In the genomic region with DNA sequence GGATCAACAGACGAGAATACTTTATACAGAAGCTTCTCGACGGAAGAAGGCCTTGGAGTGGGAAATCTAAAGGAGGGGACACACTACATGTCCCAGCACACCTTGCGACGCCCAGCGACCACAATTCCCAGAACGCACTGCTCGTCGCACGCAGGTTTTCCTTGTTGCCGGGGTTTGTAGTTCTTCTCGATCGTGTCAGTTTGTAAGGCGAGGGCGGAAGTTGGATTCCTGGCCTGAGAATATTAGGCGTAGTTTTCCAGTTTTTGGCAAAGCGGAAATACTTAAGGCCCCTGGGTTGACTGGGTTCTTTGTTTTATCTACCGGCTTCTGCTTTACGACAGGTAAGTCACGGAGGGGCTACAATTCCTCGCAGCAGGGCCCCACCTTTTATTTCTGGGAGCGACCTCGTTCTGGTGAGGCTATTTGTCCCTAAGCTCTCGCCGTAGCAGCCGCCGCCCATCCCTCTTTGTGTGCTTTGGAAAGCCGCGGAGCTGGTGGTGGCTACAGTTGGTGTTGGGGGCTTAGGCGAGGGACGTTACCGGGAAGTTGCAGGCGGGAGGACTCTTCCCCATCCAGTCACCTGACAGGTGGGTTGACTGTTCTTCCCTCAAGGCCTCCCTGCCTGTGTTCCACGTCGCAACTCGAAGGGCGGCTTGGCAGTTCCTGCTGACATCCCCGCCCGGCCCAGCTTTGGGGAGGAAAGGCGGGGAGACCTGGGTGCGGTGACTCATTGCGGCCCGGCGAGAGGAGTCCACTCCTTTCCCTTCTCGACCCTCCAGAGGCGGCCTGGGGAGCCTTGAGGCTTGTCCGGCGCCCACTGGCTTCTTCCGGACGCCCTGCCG, we compare ENCODE assay signal across 8 cellular contexts. TPM values are rescaled to one million over a fixed set of nuclear protein-coding genes. Genes with fewer than 3 reads are reported as not detected.
DNase-seq lines count a peak whose midpoint lies in the region; ATAC-seq, FAIRE-seq and TF ChIP-seq lines count a peak whose summit lies in the region.

DYNC1I2 (plus strand) TSS at position 183 of the 842 bp plus-strand sequence. CDS start 2,687 bp downstream, outside the sequence.

- intact Hi-C loops in Calu3 (cut with micrococcal nuclease; ENCODE audit: unreplicated experiment), result no loop called here

- H3K27me3 ChIP-seq in HUES48 (ENCODE audit: control insufficient read depth, insufficient read depth, low read length), result no peaks in the 10 kb centered on the region
- H3K27me3 ChIP-seq in OCI-LY1 (ENCODE audit: insufficient read depth, low read length), result no peaks in the 10 kb centered on the region

- H3F3A ChIP-seq in OCI-LY1 (ENCODE audit: insufficient read depth, low read length), result no peaks in the 10 kb centered on the region

- TSS peak; percentile 59 for BruUV-seq in Calu3 (replicated peaks; lab: Mats Ljungman, UMichigan)

- H3K27ac Mint-ChIP-seq in Calu3 (ENCODE audit: unreplicated experiment), result peak within 1 kb of the TSS; percentile 92

- no peaks in the 10 kb centered on the region for H3K9me3 Mint-ChIP-seq in Calu3 (ENCODE audit: low read depth, unreplicated experiment)

- no peak for TF ChIP-seq CTCF in Calu3 (IDR thresholded peaks at IDR 0.05; ENCODE audit: unreplicated experiment)
- no peak for TF ChIP-seq CTCF in OCI-LY1 (IDR thresholded peaks at IDR 0.05; ENCODE audit: low read length)

- H3K27me3 Mint-ChIP-seq in Calu3 (ENCODE audit: unreplicated experiment), result peaks cover 12% of the 10 kb centered on the region

- peak; percentile 90 for ATAC-seq in GM21381 (IDR thresholded peaks at IDR 0.05; ENCODE audit: unreplicated experiment)

- WGBS in mesodermal cell (ENCODE audit: insufficient coverage in 2 of 2), 2 experiments, result 0% methylated on average over 18 to 45 of the region's 51 CpGs

- peaks cover 16% of the 10 kb centered on the region for H3K79me2 ChIP-seq in OCI-LY1 (ENCODE audit: insufficient read depth, low read length)

- H3K4me3 ChIP-seq in HUES48 (ENCODE audit: low read depth, low read length), result peak within 1 kb of the TSS; percentile 95
- peak within 1 kb of the TSS; percentile 85 for H3K4me3 ChIP-seq in OCI-LY1 (ENCODE audit: low read depth, low read length, poor library complexity, severe bottlenecking)
- H3K4me3 ChIP-seq in mesodermal cell (ENCODE audit: extremely low read depth, insufficient read depth, low read length, poor library complexity, severe bottlenecking), result peak within 1 kb of the TSS; percentile 93

- H3K36me3 ChIP-seq in HUES48 (ENCODE audit: control insufficient read depth, insufficient read depth, low read length) (peaks cover 22% of the 10 kb centered on the region), OCI-LY1 (ENCODE audit: insufficient read depth, low read length) (peaks cover 22% of the 10 kb centered on the region), mesodermal cell (ENCODE audit: control insufficient read depth, insufficient read depth, low read length) (peaks cover 19% of the 10 kb centered on the region)

- peak within 1 kb of the TSS; percentile 94 for H3K4me2 ChIP-seq in OCI-LY1 (ENCODE audit: low read length)

- H3K9ac ChIP-seq in HUES48 (ENCODE audit: low read depth, low read length), result peak within 1 kb of the TSS; percentile 79
- peak within 1 kb of the TSS; percentile 77 for H3K9ac ChIP-seq in OCI-LY1 (ENCODE audit: low read length)

- peak; percentile 87 for FAIRE-seq in endometrium (lab: Jason Lieb, UNC)

- H3K9me3 ChIP-seq in HUES48 (ENCODE audit: control insufficient read depth, insufficient read depth, low read length) (no peaks in the 10 kb centered on the region), OCI-LY1 (ENCODE audit: low read length) (peaks cover 4% of the 10 kb centered on the region), mesodermal cell (ENCODE audit: control insufficient read depth, low read length) (no peaks in the 10 kb centered on the region)

- CTCF ChIA-PET in Calu3 (lab: Charles Lee), result interaction anchor here (0.7 to 1.3 kb wide), 4 partner anchors 9 to 758 kb away, joined by 3 to 6 read pairs (median 3); no protein-coding TSS in a partner anchor

- H3K4me1 ChIP-seq in HUES48 (ENCODE audit: control insufficient read depth, insufficient read depth, low read length) (peaks cover 9% of the 10 kb centered on the region; the same call in 1 of the 2 replicates), OCI-LY1 (ENCODE audit: insufficient read depth, low read length, severe bottlenecking) (peaks cover 12% of the 10 kb centered on the region), mesodermal cell (ENCODE audit: control insufficient read depth, insufficient read depth, low read length, poor library complexity, severe bottlenecking) (no peaks in the 10 kb centered on the region)

- H2AFZ ChIP-seq in OCI-LY1 (ENCODE audit: low read length), result peak within 1 kb of the TSS; percentile 76

- peak within 1 kb of the TSS; percentile 86 for H3K27ac ChIP-seq in HUES48 (ENCODE audit: low read depth, low read length)
- peak within 1 kb of the TSS; percentile 6 for H3K27ac ChIP-seq in OCI-LY1 (ENCODE audit: low read depth, low read length, poor library complexity, severe bottlenecking)
- H3K27ac ChIP-seq in mesodermal cell (ENCODE audit: low read depth, low read length, severe bottlenecking), result peak within 1 kb of the TSS; percentile 80

- no peaks in the 10 kb centered on the region for H3K4me1 Mint-ChIP-seq in Calu3 (ENCODE audit: low read depth, unreplicated experiment)

- peak within 1 kb of the TSS; percentile 96 for H3K4me3 Mint-ChIP-seq in Calu3 (ENCODE audit: low read depth, unreplicated experiment)

- peaks cover 18% of the 10 kb centered on the region for H3K36me3 Mint-ChIP-seq in Calu3 (ENCODE audit: insufficient read depth, unreplicated experiment)

- no peaks in the 10 kb centered on the region for H3K9me2 ChIP-seq in OCI-LY1 (ENCODE audit: low read depth, low read length)

- H4K20me1 ChIP-seq in OCI-LY1 (ENCODE audit: insufficient read depth, low read length), result no peaks in the 10 kb centered on the region

- peak; percentile 82 for DNase-seq in Calu3
- DNase-seq in activated CD8-positive, alpha-beta memory T cell treated with anti-CD3 and anti-CD28 coated beads, Interleukin-2, amount 50 U/mL, for 4 hours, result peak; percentile 76
- peak; percentile 44 to 54 for DNase-seq in stimulated activated CD8-positive, alpha-beta memory T cell treated with anti-CD3 and anti-CD28 coated beads, Interleukin-15, amount 100 ng/mL, for 4 hours (ENCODE audit: low read depth in 2 of 2)

RNA-seq across cellular contexts. Expression of gene DYNC1I2, which starts in this region (rescaled TPM):
- 66.1 and 67.1 TPM in 2 replicates for total RNA-seq in Calu3 (2022)
- polyA plus RNA-seq in mesodermal cell (2013, experiment 1 of 2), result 142 TPM
- 154 TPM for polyA plus RNA-seq in mesodermal cell (2013, experiment 2 of 2)

Comparison
In these comparisons a context has a peak if more than half of its experiments do, and no peak if none do; other contexts are left out.
1. Peak in every context shown above with its lines: DNase-seq, ATAC-seq, H3K4me3 ChIP-seq and H3K27ac ChIP-seq.
2. H3K27ac ChIP-seq: peak in every context shown above with its lines; median percentile 86 in HUES48; 80 in mesodermal cell; 6 in OCI-LY1.